ENCODE assay signal across 11 cellular contexts in the genomic region with DNA sequence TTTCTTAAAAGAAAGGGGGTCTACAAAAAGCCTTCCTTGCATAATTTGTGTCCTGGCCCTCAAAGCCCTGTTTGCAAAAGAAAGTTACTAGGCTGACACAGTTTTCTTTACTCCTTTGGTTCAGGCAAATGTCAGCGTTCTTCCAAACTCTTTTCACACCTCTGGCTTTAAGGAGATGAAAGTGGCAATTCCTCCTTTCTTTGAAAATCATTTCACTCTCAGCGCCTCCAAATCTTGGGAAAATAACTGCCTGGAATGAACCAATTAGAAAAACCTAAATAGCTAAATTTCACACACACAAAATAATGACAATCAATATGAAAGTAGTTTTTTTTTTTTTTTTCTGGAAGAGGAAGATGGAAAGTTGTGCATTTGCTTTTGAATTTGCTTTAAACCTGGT. TPM values are rescaled to one million over a fixed set of nuclear protein-coding genes. Genes with fewer than 3 reads are reported as not detected.
DNase-seq lines count a peak whose midpoint lies in the region; ATAC-seq and TF ChIP-seq lines count a peak whose summit lies in the region.
"Had no signal": no experiment of that assay in that cellular context is flagged by ENCODE, and none has a peak within 500 bp of the region (broad histone marks: within the 10 kb centered on the region; RNA-seq: fewer than 3 reads in every experiment).

No MANE protein-coding gene starts in this region.

- H3K4me1 ChIP-seq in A673 (ENCODE audit: insufficient read depth, low read length, poor library complexity, severe bottlenecking) (peaks cover 11% of the 10 kb centered on the region), PC-9 (replicated peaks; ENCODE audit: insufficient read depth) (peaks cover 13% of the 10 kb centered on the region), ovary (ENCODE audit: insufficient read depth) (peaks cover 2% of the 10 kb centered on the region)

- DNase-seq in A673 (ENCODE audit: low spot score) (no peak), PC-9 (no peak), fibroblast of pulmonary artery (ENCODE audit: low read depth) (no peak), ovary (no peak), DMS114 treated with DMSO at 0.1 percent for 48 hours (lab: John Stamatoyannopoulos, UW; ENCODE audit: unreplicated experiment) (no peak), cerebellum (ENCODE audit: low spot score) (no peak)
- no peak for DNase-seq in activated naive CD4-positive, alpha-beta T cell (lab: John Stamatoyannopoulos, UW)
- DNase-seq: activated T-cell treated with anti-CD3 and anti-CD28 coated beads for 4 hours, SIG-M5 had no signal

- BruUV-seq in A673 (replicated peaks; lab: Mats Ljungman, UMichigan) (no TSS peak), PC-9 (replicated peaks; lab: Mats Ljungman, UMichigan) (no TSS peak)

- H3K27me3 ChIP-seq in A673 (replicated peaks; ENCODE audit: insufficient read depth, low read depth, low read length, poor library complexity) (no peaks in the 10 kb centered on the region), PC-9 (ENCODE audit: insufficient read depth, low read depth) (no peaks in the 10 kb centered on the region), ovary (no peaks in the 10 kb centered on the region)

- TF ChIP-seq POLR2A in ovary (IDR thresholded peaks at IDR 0.05) = no peak

- POLR2A ChIA-PET in A673 (lab: Charles Lee; ENCODE audit: low non-redundant PET) = interaction anchor here (0.6 kb wide), 1 partner anchor 832 kb away, joined by 4 read pairs; no protein-coding TSS in a partner anchor
- POLR2A ChIA-PET in PC-9 (lab: Charles Lee; ENCODE audit: unreplicated experiment) = interaction anchor here (0.6 kb wide), 1 partner anchor 73 kb away, joined by 7 read pairs; no protein-coding TSS in a partner anchor

- no peak overlapping the region; the same call in 1 of the 2 replicates for H2AFZ ChIP-seq in PC-9

- no peaks in the 10 kb centered on the region for H3K36me3 Mint-ChIP-seq in activated T-helper 17 cell treated with anti-CD3 and anti-CD28 coated beads, Interleukin-2, amount 50 U/mL, for 72 hours (ENCODE audit: low read depth)

- no peak for TF ChIP-seq EP300 in ovary (IDR thresholded peaks at IDR 0.05)

- H3K9me2 ChIP-seq in PC-9 (ENCODE audit: insufficient read depth) = no peaks in the 10 kb centered on the region

- H3K27ac Mint-ChIP-seq in activated T-helper 17 cell treated with anti-CD3 and anti-CD28 coated beads, Interleukin-2, amount 50 U/mL, for 72 hours = no peak overlapping the region
- H3K27ac Mint-ChIP-seq: CD14-positive monocyte had no signal

- CTCF ChIA-PET in A673 (lab: Charles Lee) (interaction anchor here (0.6 kb wide), 1 partner anchor 140 kb away, joined by 3 read pairs; no protein-coding TSS in a partner anchor), PC-9 (lab: Charles Lee) (interaction anchor here (0.6 kb wide), 1 partner anchor 58 kb away, joined by 3 read pairs; no protein-coding TSS in a partner anchor)

- intact Hi-C loops in A673 (cut with micrococcal nuclease; ENCODE audit: unreplicated experiment) (loop anchor here (10.0 kb wide), 1 partner anchor 1218 kb away; no protein-coding TSS in a partner anchor), PC-9 (cut with micrococcal nuclease; ENCODE audit: unreplicated experiment) (no loop called here), ovary (cut with DNase I) (loop anchor here in 3 of 4 donors (5.0 to 10.0 kb wide), 4 partner anchors 261 to 1408 kb away; no protein-coding TSS in a partner anchor)

- 2 to 8% (median 4%) methylated on average over 2 of the region's 2 CpGs for WGBS in ovary, 3 donors

- no peaks in the 10 kb centered on the region for H4K20me1 ChIP-seq in PC-9 (ENCODE audit: insufficient read depth)

- H3K27ac ChIP-seq in A673 (ENCODE audit: low read depth, low read length, poor library complexity, severe bottlenecking) (peak overlapping the region; percentile 95), PC-9 (no peak overlapping the region), ovary (peak overlapping the region in 1 of 2 donors; percentile 89)

- peak overlapping the region; percentile 99 for H3K4me2 ChIP-seq in PC-9

- peak overlapping the region; percentile 59 for H3K4me3 ChIP-seq in A673 (ENCODE audit: low read depth, low read length, poor library complexity, severe bottlenecking)
- H3K4me3 ChIP-seq in PC-9 = peak overlapping the region; percentile 72
- peak overlapping the region; percentile 92 for H3K4me3 ChIP-seq in fibroblast of pulmonary artery (replicated peaks; ENCODE audit: low read depth, low read length)
- peak overlapping the region; percentile 80 for H3K4me3 ChIP-seq in ovary

- H3K79me2 ChIP-seq in PC-9 (ENCODE audit: low read depth) = no peaks in the 10 kb centered on the region

- no peak for TF ChIP-seq CTCF in A673 (conservative IDR thresholded peaks at IDR 0.05; ENCODE audit: low read depth, low read length)
- no peak for TF ChIP-seq CTCF in PC-9 (conservative IDR thresholded peaks at IDR 0.05)
- no peak for TF ChIP-seq CTCF in fibroblast of pulmonary artery (IDR thresholded peaks at IDR 0.05; ENCODE audit: low read length, missing control alignments)
- TF ChIP-seq CTCF in ovary (IDR thresholded peaks at IDR 0.05) = no peak

- peaks cover 62% of the 10 kb centered on the region for H3K27me3 Mint-ChIP-seq in activated T-helper 17 cell treated with anti-CD3 and anti-CD28 coated beads, Interleukin-2, amount 50 U/mL, for 72 hours

- peaks cover 6% of the 10 kb centered on the region for H3F3A ChIP-seq in PC-9 (ENCODE audit: insufficient read depth, low read depth)

- H3K4me1 Mint-ChIP-seq in activated T-helper 17 cell treated with anti-CD3 and anti-CD28 coated beads, Interleukin-2, amount 50 U/mL, for 72 hours = peaks cover 8% of the 10 kb centered on the region

- H3K9me3 Mint-ChIP-seq in activated T-helper 17 cell treated with anti-CD3 and anti-CD28 coated beads, Interleukin-2, amount 50 U/mL, for 72 hours = no peaks in the 10 kb centered on the region

- H3K36me3 ChIP-seq in A673 (ENCODE audit: insufficient read depth, low read length, poor library complexity, severe bottlenecking) (peaks cover 38% of the 10 kb centered on the region), PC-9 (ENCODE audit: low read depth) (no peaks in the 10 kb centered on the region), ovary (no peaks in the 10 kb centered on the region)

- no peak overlapping the region for H3K4me3 Mint-ChIP-seq in activated T-helper 17 cell treated with anti-CD3 and anti-CD28 coated beads, Interleukin-2, amount 50 U/mL, for 72 hours

- H3K9me3 ChIP-seq in A673 (ENCODE audit: low read depth, low read length, poor library complexity, severe bottlenecking) (no peaks in the 10 kb centered on the region), PC-9 (ENCODE audit: insufficient read depth, low read depth) (no peaks in the 10 kb centered on the region), ovary (no peaks in the 10 kb centered on the region)

- ATAC-seq in activated T-helper 17 cell treated with anti-CD3 and anti-CD28 coated beads, Interleukin-2, amount 50 U/mL, for 72 hours (replicated peaks) = no peak

RNA-seq across cellular contexts. Expression of a gene that starts 1.6 kb away (rescaled TPM):
- total RNA-seq in A673 (2021) = 89.4 and 103 TPM in 2 replicates
- total RNA-seq in PC-9 (2021) = 5.4 and 9.1 TPM in 2 replicates
- 100 to 1,000 TPM in 2 of 7 donors, 10 to 100 TPM in 5; 33.9 to 163 (median 92.3) TPM for total RNA-seq in ovary
- 10 to 100 TPM; 19.4 to 50.2 TPM for polyA plus RNA-seq in ovary
- not detected for total RNA-seq in activated T-helper 17 cell treated with anti-CD3 and anti-CD28 coated beads, Interleukin-2, amount 50 U/mL, for 72 hours
- total RNA-seq in cerebellum = 180 TPM
